In genomic region chr5:65229841-65230240, GRCh38 we compare ENCODE assay signal across 25 cellular contexts.
"Had no signal": no experiment of that assay in that cellular context is flagged by ENCODE, and none has a peak within 500 bp of the region (broad histone marks: within the 10 kb centered on the region; RNA-seq: fewer than 3 reads in every experiment).

No MANE protein-coding gene starts in this region.

- DNase-seq: occipital lobe; ovary; posterior cingulate gyrus; psoas muscle; right cardiac atrium; right lobe of liver; sigmoid colon; small intestine; stimulated activated CD4-positive, alpha-beta T cell treated with anti-CD3 and anti-CD28 coated beads, Interleukin-15, amount 100 ng/mL, for 24 hours; stimulated activated CD4-positive, alpha-beta T cell treated with anti-CD3 and anti-CD28 coated beads, Interleukin-2, amount 100 ng/mL, for 24 hours; stimulated activated CD4-positive, alpha-beta T cell treated with anti-CD3 and anti-CD28 coated beads, Interleukin-2, amount 100 ng/mL, for 48 hours; stimulated activated CD4-positive, alpha-beta T cell treated with anti-CD3 and anti-CD28 coated beads, Interleukin-4, amount 100 ng/mL, for 24 hours; stimulated activated naive B cell treated with anti-CD40 and anti-IgM and Interleukin-4, amounts not matched to agents 10 μg/mL and 1 μg/mL and 100 μg/mL, for 72 hours; stimulated activated naive CD4-positive, alpha-beta T cell treated with Interleukin-2 at 50 U/mL for 16 hours; stomach; thyroid gland; trophoblast cell; upper lobe of left lung had no signal

- H3K4me1 ChIP-seq: neural progenitor cell, parathyroid adenoma, psoas muscle, right lobe of liver, sigmoid colon, stomach, thyroid gland, tibial nerve, upper lobe of left lung, vagina had no signal

- H3K36me3 ChIP-seq: neural progenitor cell, ovary, right lobe of liver, sigmoid colon, thoracic aorta, thyroid gland, tibial nerve, upper lobe of left lung, vagina had no signal

- H3K4me3 ChIP-seq: neural progenitor cell, ovary, psoas muscle, right lobe of liver, sigmoid colon, stomach, thoracic aorta, thyroid gland, tibial nerve, upper lobe of left lung, vagina had no signal

- H3K79me2 ChIP-seq: parathyroid adenoma had no signal

- H2AFZ ChIP-seq: neural progenitor cell, parathyroid adenoma had no signal

- H3K4me2 ChIP-seq: neural progenitor cell had no signal

- FAIRE-seq: urothelium cell line had no signal

- H3K27ac ChIP-seq: neural progenitor cell, ovary, parathyroid adenoma, psoas muscle, right lobe of liver, sigmoid colon, stomach, thoracic aorta, thyroid gland, tibial nerve, upper lobe of left lung, vagina had no signal

- H3K27me3 ChIP-seq: neural progenitor cell, ovary, right lobe of liver, sigmoid colon, stomach, thyroid gland, tibial nerve, upper lobe of left lung, vagina had no signal

- ATAC-seq: psoas muscle; right cardiac atrium; right lobe of liver; stimulated activated effector memory CD8-positive, alpha-beta T cell treated with anti-CD3 and anti-CD28 coated beads, Interleukin-12 subunit alpha, Interleukin-12 subunit beta, amount 100 ng/mL, for 72 hours; stimulated activated naive B cell treated with anti-CD40 and anti-IgM and Interleukin-4, amounts not matched to agents 10 μg/mL and 1 μg/mL and 100 μg/mL, for 72 hours had no signal

- H3K9me3 ChIP-seq: ovary, right lobe of liver had no signal

- H3K9ac ChIP-seq: neural progenitor cell, parathyroid adenoma had no signal
